In the genomic region with DNA sequence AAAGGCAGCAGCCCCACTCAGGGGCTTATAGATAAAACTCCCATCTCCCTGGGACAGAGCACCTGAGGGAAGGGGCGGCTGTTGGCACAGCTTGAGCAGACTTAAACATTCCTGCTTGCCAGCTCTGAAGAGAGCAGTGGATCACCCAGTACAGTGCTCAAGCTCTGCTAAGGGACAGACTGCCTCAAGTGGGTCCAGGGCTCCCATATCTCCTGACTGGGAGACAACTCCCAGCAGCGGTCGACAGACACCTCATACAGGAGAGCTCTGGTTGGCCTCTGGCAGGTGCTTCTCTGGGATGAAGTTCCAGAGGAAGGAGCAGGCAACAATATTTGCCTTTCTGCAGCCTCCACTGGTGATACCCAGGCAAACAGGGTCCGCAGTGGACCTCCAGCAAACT, we compare ENCODE assay signal across 26 cellular contexts.
"Had no signal": no experiment of that assay in that cellular context is flagged by ENCODE, and none has a peak within 500 bp of the region (broad histone marks: within the 10 kb centered on the region; RNA-seq: fewer than 3 reads in every experiment).

No MANE protein-coding gene starts in this region.

- H3K27ac Mint-ChIP-seq: dendritic cell treated with granulocyte-macrophage colony-stimulating factor and Interleukin-4, amounts not matched to agents 40 ng/mL and 50 ng/mL, for 4 days; effector memory CD8-positive, alpha-beta T cell; endodermal cell had no signal

- H3K27ac ChIP-seq: colonic mucosa, epithelial cell of prostate, esophagus squamous epithelium, gastrocnemius medialis, heart right ventricle, left lung, lower lobe of right lung had no signal

- H3K27me3 Mint-ChIP-seq: dendritic cell treated with granulocyte-macrophage colony-stimulating factor and Interleukin-4, amounts not matched to agents 40 ng/mL and 50 ng/mL, for 4 days; effector memory CD8-positive, alpha-beta T cell had no signal

- H3K36me3 ChIP-seq: colonic mucosa, esophagus squamous epithelium, gastrocnemius medialis, heart right ventricle, left lung, lower lobe of right lung had no signal

- FAIRE-seq: endometrium, islet of Langerhans, keratinocyte had no signal

- DNase-seq: colonic mucosa; cortex of kidney; effector CD8-positive, alpha-beta T cell; effector memory CD8-positive, alpha-beta T cell; endodermal cell; erythroblast; esophagus squamous epithelium; foreskin fibroblast; foreskin melanocyte; gastrocnemius medialis; glutamatergic neuron; head of caudate nucleus; heart right ventricle; hippocampal formation; left cardiac atrium; left ventricle myocardium superior; lower lobe of right lung; mesenchymal stem cell; midbrain had no signal

- H3K4me3 ChIP-seq: colonic mucosa, esophagus squamous epithelium, gastrocnemius medialis, heart right ventricle, left lung, lower lobe of right lung had no signal

- H3K27me3 ChIP-seq: colonic mucosa, esophagus squamous epithelium, gastrocnemius medialis, heart right ventricle, left lung had no signal

- H3K9me3 ChIP-seq: colonic mucosa, esophagus squamous epithelium, gastrocnemius medialis, lower lobe of right lung had no signal

- H3K4me1 ChIP-seq: colonic mucosa, esophagus squamous epithelium, gastrocnemius medialis, heart right ventricle, left lung, lower lobe of right lung had no signal

- ATAC-seq: effector memory CD8-positive, alpha-beta T cell; esophagus mucosa; gastrocnemius medialis; heart right ventricle; left cardiac atrium; left lung; left ventricle myocardium superior; lower lobe of right lung had no signal

- H3K4me3 Mint-ChIP-seq: dendritic cell treated with granulocyte-macrophage colony-stimulating factor and Interleukin-4, amounts not matched to agents 40 ng/mL and 50 ng/mL, for 4 days; effector memory CD8-positive, alpha-beta T cell; endodermal cell had no signal
